Comparison of ENCODE assay signal across 15 cellular contexts in genomic region chr9:136436055-136436634, GRCh38. TPM values are rescaled to one million over a fixed set of nuclear protein-coding genes. Genes with fewer than 3 reads are reported as not detected.
DNase-seq lines count a peak whose midpoint lies in the region; TF ChIP-seq lines count a peak whose summit lies in the region.
"Had no signal": no experiment of that assay in that cellular context is flagged by ENCODE, and none has a peak within 500 bp of the region (broad histone marks: within the 10 kb centered on the region; RNA-seq: fewer than 3 reads in every experiment).

No MANE protein-coding gene starts in this region.

- peaks cover 7% of the 10 kb centered on the region for H3K4me1 Mint-ChIP-seq in Caco-2 (ENCODE audit: low read depth, unreplicated experiment)
- H3K4me1 Mint-ChIP-seq in brain, result peaks cover 28% of the 10 kb centered on the region
- H3K4me1 Mint-ChIP-seq in nephron progenitor cell, result peaks cover 35% of the 10 kb centered on the region

- H3K4me3 Mint-ChIP-seq in Caco-2 (ENCODE audit: unreplicated experiment) (peak overlapping the region; percentile 17), brain (peak overlapping the region; percentile 89 to 92 (median 90)), nephron progenitor cell (peak overlapping the region; percentile 87)

- H3K9me3 ChIP-seq in BLaER1 treated with 17β-estradiol and CSF1 and Interleukin-3, amounts not matched to agents 10 nM and 100 nM (replicated peaks in 1 of 11), result no peaks in the 10 kb centered on the region
- H3K9me3 ChIP-seq in Caco-2, result no peaks in the 10 kb centered on the region
- H3K9me3 ChIP-seq in tibial artery, result no peaks in the 10 kb centered on the region

- no TSS peak for BruUV-seq in Caco-2 (replicated peaks; lab: Mats Ljungman, UMichigan)

- H3K9me3 Mint-ChIP-seq in Caco-2 (ENCODE audit: unreplicated experiment) (no peaks in the 10 kb centered on the region), brain (no peaks in the 10 kb centered on the region), nephron progenitor cell (no peaks in the 10 kb centered on the region)

- DNase-seq in Caco-2, result no peak
- no peak for DNase-seq in nephron progenitor cell
- no peak for DNase-seq in NCI-H446 (lab: John Stamatoyannopoulos, UW)
- no peak for DNase-seq in substantia nigra (lab: John Stamatoyannopoulos, UW)
- no peak for DNase-seq in tibial artery
- DNase-seq: activated CD4-positive, alpha-beta T cell treated with anti-CD3 and anti-CD28 coated beads, Interleukin-2, amount 50 U/mL, for 4 hours; activated gamma-delta T cell treated with Interleukin-2 at 50 U/mL for 16 hours; KG1; NCI-H1105 treated with DMSO at 0.1 percent for 48 hours; NCI-H345; SIG-M5; stimulated activated CD4-positive, alpha-beta T cell treated with anti-CD3 and anti-CD28 coated beads, Interleukin-12 subunit alpha, Interleukin-12 subunit beta, amount 100 ng/mL, for 4 hours had no signal

- peaks cover 37 to 43% (median 41%) of the 10 kb centered on the region in 10 experiments for H3K4me1 ChIP-seq in BLaER1 treated with 17β-estradiol and CSF1 and Interleukin-3, amounts not matched to agents 10 nM and 100 nM
- H3K4me1 ChIP-seq in Caco-2 (peaks cover 8% of the 10 kb centered on the region), tibial artery (peaks cover 0 to 35% (median 30%) of the 10 kb centered on the region in 4 donors)

- no peaks in the 10 kb centered on the region for H3K27me3 ChIP-seq in BLaER1 treated with 17β-estradiol and CSF1 and Interleukin-3, amounts not matched to agents 10 nM and 100 nM
- H3K27me3 ChIP-seq in Caco-2 (replicated peaks; ENCODE audit: control insufficient read depth, insufficient read depth, low read length) (no peaks in the 10 kb centered on the region), tibial artery (no peaks in the 10 kb centered on the region)

- H3K4me2 ChIP-seq in BLaER1 treated with 17β-estradiol and CSF1 and Interleukin-3, amounts not matched to agents 10 nM and 100 nM, result peak overlapping the region; percentile 87 to 100 (median 98); a peak in 21 of 22 replicates

- intact Hi-C loops in Caco-2 (cut with micrococcal nuclease; ENCODE audit: unreplicated experiment) (no loop called here), tibial artery (cut with DNase I; ENCODE audit: low total_unique reads) (no loop called here)

- CTCF ChIA-PET in Caco-2 (lab: Charles Lee), result interaction anchor here (0.6 kb wide), 1 partner anchor 182 kb away, joined by 3 read pairs; no protein-coding TSS in a partner anchor

- POLR2A ChIA-PET in Caco-2 (lab: Charles Lee), result no interaction called here

- H3K36me3 ChIP-seq in BLaER1 treated with 17β-estradiol and CSF1 and Interleukin-3, amounts not matched to agents 10 nM and 100 nM, result peaks cover 25 to 66% (median 52%) of the 10 kb centered on the region in 11 experiments
- H3K36me3 ChIP-seq in Caco-2 (ENCODE audit: control insufficient read depth, insufficient read depth, low read length) (no peaks in the 10 kb centered on the region), tibial artery (peaks cover 3 to 57% (median 25%) of the 10 kb centered on the region in 3 donors)

- H3K36me3 Mint-ChIP-seq in Caco-2 (ENCODE audit: insufficient read depth, unreplicated experiment) (peaks cover 25% of the 10 kb centered on the region), brain (peaks cover 18% of the 10 kb centered on the region), nephron progenitor cell (ENCODE audit: low read depth) (peaks cover 25% of the 10 kb centered on the region)

- H3K27ac Mint-ChIP-seq in Caco-2 (ENCODE audit: unreplicated experiment) (no peak overlapping the region), brain (peak overlapping the region in 4 of 5 experiments; percentile 53 to 87 (median 72)), nephron progenitor cell (peak overlapping the region; percentile 87)

- no peak overlapping the region; a peak in 1 of 20 replicates for H3K4me3 ChIP-seq in BLaER1 treated with 17β-estradiol and CSF1 and Interleukin-3, amounts not matched to agents 10 nM and 100 nM
- H3K4me3 ChIP-seq in Caco-2 (ENCODE audit: low read depth, low read length) (no peak overlapping the region), tibial artery (no peak overlapping the region)

- no peaks in the 10 kb centered on the region for H3K27me3 Mint-ChIP-seq in Caco-2 (ENCODE audit: insufficient read depth, unreplicated experiment)
- peaks cover 3% of the 10 kb centered on the region for H3K27me3 Mint-ChIP-seq in brain
- no peaks in the 10 kb centered on the region for H3K27me3 Mint-ChIP-seq in nephron progenitor cell (ENCODE audit: low read depth, poor library complexity)

- H4K20me1 ChIP-seq in BLaER1 treated with 17β-estradiol and CSF1 and Interleukin-3, amounts not matched to agents 10 nM and 100 nM, result peaks cover 64 to 91% (median 85%) of the 10 kb centered on the region in 11 experiments; a peak in 21 of 22 replicates

- H3K9ac ChIP-seq in BLaER1 treated with 17β-estradiol and CSF1 and Interleukin-3, amounts not matched to agents 10 nM and 100 nM, result peak overlapping the region in 9 of 11 experiments; percentile 4 to 97 (median 90); a peak in 10 of 22 replicates

- TF ChIP-seq CTCF in Caco-2 (IDR thresholded peaks at IDR 0.05; ENCODE audit: insufficient read depth in 1 of 2, low read depth in 1 of 2, low read length in 1 of 2, severe bottlenecking in 1 of 2, unreplicated experiment in 1 of 2), result no peak
- TF ChIP-seq CTCF in brain (conservative IDR thresholded peaks at IDR 0.05), result no peak
- TF ChIP-seq CTCF in nephron progenitor cell (IDR thresholded peaks at IDR 0.05), result no peak
- no peak for TF ChIP-seq CTCF in tibial artery (IDR thresholded peaks at IDR 0.05)

- H3K27ac ChIP-seq in BLaER1 treated with 17β-estradiol and CSF1 and Interleukin-3, amounts not matched to agents 10 nM and 100 nM, result no peak overlapping the region
- H3K27ac ChIP-seq in substantia nigra (ENCODE audit: low read depth, low read length, poor library complexity, severe bottlenecking) (no peak overlapping the region), tibial artery (no peak overlapping the region)
- H3K27ac ChIP-seq: HL-60 had no signal

RNA-seq across cellular contexts. Expression of gene INPP5E, which starts 3.5 kb away (rescaled TPM):
- 18.6 and 20.0 TPM in 2 replicates for total RNA-seq in Caco-2 (2022)
- polyA plus RNA-seq in brain (ENCODE audit: insufficient read depth, low read depth, low replicate concordance), result 10.7 TPM

RNA-seq across cellular contexts. Expression of gene PMPCA, which starts 25.7 kb away (rescaled TPM):
- 89.9 and 91.5 TPM in 2 replicates for total RNA-seq in Caco-2 (2022)
- 59.4 TPM for polyA plus RNA-seq in brain (ENCODE audit: insufficient read depth, low read depth, low replicate concordance)

RNA-seq across cellular contexts. Expression of gene ENTR1, which starts 25.7 kb away (rescaled TPM):
- 85.2 and 92.6 TPM in 2 replicates for total RNA-seq in Caco-2 (2022)
- 27.2 TPM for polyA plus RNA-seq in brain (ENCODE audit: insufficient read depth, low read depth, low replicate concordance)

RNA-seq across cellular contexts. Expression of gene SNAPC4, which starts 36.2 kb away (rescaled TPM):
- total RNA-seq in Caco-2 (2022), result 15.3 and 17.2 TPM in 2 replicates
- polyA plus RNA-seq in brain (ENCODE audit: insufficient read depth, low read depth, low replicate concordance), result 9.4 TPM

RNA-seq across cellular contexts. Expression of gene SEC16A, which starts 46.7 kb away (rescaled TPM):
- 76.4 and 81.3 TPM in 2 replicates for total RNA-seq in Caco-2 (2022)
- polyA plus RNA-seq in brain (ENCODE audit: insufficient read depth, low read depth, low replicate concordance), result 80.6 TPM

Comparison
In these comparisons a context has a peak if more than half of its experiments do, and no peak if none do; other contexts are left out.
1. H3K4me3 Mint-ChIP-seq: peak in every context shown above with its lines; median percentile 90 in brain; 87 in nephron progenitor cell; 17 in Caco-2.